ENCODE assay signal across 19 cellular contexts in genomic region chr2:239601201-239601851, GRCh38.
A peak's percentile ranks its signal among the peaks of the same experiment; 100 is the strongest.
DNase-seq lines count a peak whose midpoint lies in the region; ATAC-seq and TF ChIP-seq lines count a peak whose summit lies in the region.
"Had no signal": no experiment of that assay in that cellular context is flagged by ENCODE, and none has a peak within 500 bp of the region (broad histone marks: within the 10 kb centered on the region; RNA-seq: fewer than 3 reads in every experiment).

No MANE protein-coding gene starts in this region.

- no peak for TF ChIP-seq CTCF in RWPE2 (IDR thresholded peaks at IDR 0.05; ENCODE audit: poor library complexity, severe bottlenecking)

- H3K4me1 ChIP-seq in RWPE2 (ENCODE audit: insufficient read depth, poor library complexity, severe bottlenecking), result no peaks in the 10 kb centered on the region
- H3K4me1 ChIP-seq: tibial nerve had no signal

- H3K36me3 ChIP-seq in RWPE2 (ENCODE audit: low read depth), result no peaks in the 10 kb centered on the region
- H3K36me3 ChIP-seq: tibial nerve had no signal

- peaks cover 15% of the 10 kb centered on the region for H3K27me3 Mint-ChIP-seq in activated T-cell treated with anti-CD3 and anti-CD28 coated beads, Interleukin-2, amount 50 U/mL, for 24 hours
- H3K27me3 Mint-ChIP-seq: CD4-positive, alpha-beta memory T cell had no signal

- DNase-seq in activated T-cell treated with anti-CD3 and anti-CD28 coated beads, Interleukin-2, amount 50 U/mL, for 24 hours, result peak; percentile 25
- no peak for DNase-seq in activated T-cell treated with anti-CD3 and anti-CD28 coated beads for 4 hours
- DNase-seq in RWPE2 (ENCODE audit: low spot score), result peak; percentile 36
- DNase-seq in iPS-NIHi7 (ENCODE audit: extremely low spot score), result peak; percentile 16
- peak; percentile 21 for DNase-seq in stimulated activated CD8-positive, alpha-beta memory T cell treated with anti-CD3 and anti-CD28 coated beads, Interleukin-4, amount 100 ng/mL, for 48 hours
- no peak for DNase-seq in GOT3 (lab: John Stamatoyannopoulos, UW)
- no peak for DNase-seq in erythroblast (lab: John Stamatoyannopoulos, UW)
- no peak for DNase-seq in activated CD4-positive, CD25-positive, alpha-beta regulatory T cell (lab: John Stamatoyannopoulos, UW)
- DNase-seq: ACHN; activated CD4-positive, alpha-beta T cell treated with anti-CD3 and anti-CD28 coated beads, Interleukin-2, amount 10 ng/mL, durations not matched to agents 24 days and 14 days; amniotic stem cell; GM23248; mammary epithelial cell; NCI-H82; PC-3; stimulated activated naive CD4-positive, alpha-beta T cell had no signal

- peaks cover 9% of the 10 kb centered on the region for H3K27me3 ChIP-seq in RWPE2 (ENCODE audit: insufficient read depth, poor library complexity, severe bottlenecking)
- H3K27me3 ChIP-seq: tibial nerve had no signal

- no peak overlapping the region for H3K27ac ChIP-seq in RWPE2 (ENCODE audit: poor library complexity, severe bottlenecking)
- H3K27ac ChIP-seq: GM23248, tibial nerve had no signal

- peaks cover 5% of the 10 kb centered on the region for H3K4me1 Mint-ChIP-seq in activated T-cell treated with anti-CD3 and anti-CD28 coated beads, Interleukin-2, amount 50 U/mL, for 24 hours (ENCODE audit: low read depth)

- TF ChIP-seq POLR2A in erythroblast (IDR thresholded peaks at IDR 0.05; ENCODE audit: low read length), result no peak

- no peak overlapping the region for H3K27ac Mint-ChIP-seq in activated T-cell treated with anti-CD3 and anti-CD28 coated beads, Interleukin-2, amount 50 U/mL, for 24 hours
- H3K27ac Mint-ChIP-seq: activated CD4-positive, alpha-beta T cell treated with anti-CD3 and anti-CD28 coated beads, Interleukin-2, amount 10 ng/mL, durations not matched to agents 24 days and 14 days had no signal

- H3K4me3 Mint-ChIP-seq in activated T-cell treated with anti-CD3 and anti-CD28 coated beads, Interleukin-2, amount 50 U/mL, for 24 hours, result no peak overlapping the region
- H3K4me3 Mint-ChIP-seq: activated CD4-positive, alpha-beta T cell treated with anti-CD3 and anti-CD28 coated beads, Interleukin-2, amount 10 ng/mL, durations not matched to agents 24 days and 14 days had no signal

- H3K36me3 Mint-ChIP-seq in activated T-cell treated with anti-CD3 and anti-CD28 coated beads, Interleukin-2, amount 50 U/mL, for 24 hours (ENCODE audit: low read depth), result no peaks in the 10 kb centered on the region
- H3K36me3 Mint-ChIP-seq: CD4-positive, alpha-beta memory T cell; naive thymus-derived CD8-positive, alpha-beta T cell had no signal

- no peak overlapping the region for H3K4me3 ChIP-seq in RWPE2 (ENCODE audit: severe bottlenecking)
- H3K4me3 ChIP-seq: GM23248, tibial nerve had no signal

- peaks cover 4% of the 10 kb centered on the region for H3K9me3 ChIP-seq in RWPE2 (ENCODE audit: severe bottlenecking)
- H3K9me3 ChIP-seq: tibial nerve had no signal

- ATAC-seq in RWPE2 (ENCODE audit: low read depth), result no peak
- ATAC-seq: naive thymus-derived CD8-positive, alpha-beta T cell; PC-3 had no signal

- no peaks in the 10 kb centered on the region for H3K9me3 Mint-ChIP-seq in activated T-cell treated with anti-CD3 and anti-CD28 coated beads, Interleukin-2, amount 50 U/mL, for 24 hours
- H3K9me3 Mint-ChIP-seq: activated CD4-positive, alpha-beta T cell treated with anti-CD3 and anti-CD28 coated beads, Interleukin-2, amount 10 ng/mL, durations not matched to agents 24 days and 14 days; naive thymus-derived CD8-positive, alpha-beta T cell had no signal

Comparison
In these comparisons a context has a peak if more than half of its experiments do, and no peak if none do; other contexts are left out.
1. DNase-seq: peak in activated T-cell treated with anti-CD3 and anti-CD28 coated beads, Interleukin-2, amount 50 U/mL, for 24 hours (single experiment), RWPE2 (single experiment), iPS-NIHi7 (single experiment) and stimulated activated CD8-positive, alpha-beta memory T cell treated with anti-CD3 and anti-CD28 coated beads, Interleukin-4, amount 100 ng/mL, for 48 hours (single experiment); none in activated T-cell treated with anti-CD3 and anti-CD28 coated beads for 4 hours (single experiment), GOT3 (single experiment), erythroblast (0 of 2) and activated CD4-positive, CD25-positive, alpha-beta regulatory T cell (0 of 4).